In the genomic region with DNA sequence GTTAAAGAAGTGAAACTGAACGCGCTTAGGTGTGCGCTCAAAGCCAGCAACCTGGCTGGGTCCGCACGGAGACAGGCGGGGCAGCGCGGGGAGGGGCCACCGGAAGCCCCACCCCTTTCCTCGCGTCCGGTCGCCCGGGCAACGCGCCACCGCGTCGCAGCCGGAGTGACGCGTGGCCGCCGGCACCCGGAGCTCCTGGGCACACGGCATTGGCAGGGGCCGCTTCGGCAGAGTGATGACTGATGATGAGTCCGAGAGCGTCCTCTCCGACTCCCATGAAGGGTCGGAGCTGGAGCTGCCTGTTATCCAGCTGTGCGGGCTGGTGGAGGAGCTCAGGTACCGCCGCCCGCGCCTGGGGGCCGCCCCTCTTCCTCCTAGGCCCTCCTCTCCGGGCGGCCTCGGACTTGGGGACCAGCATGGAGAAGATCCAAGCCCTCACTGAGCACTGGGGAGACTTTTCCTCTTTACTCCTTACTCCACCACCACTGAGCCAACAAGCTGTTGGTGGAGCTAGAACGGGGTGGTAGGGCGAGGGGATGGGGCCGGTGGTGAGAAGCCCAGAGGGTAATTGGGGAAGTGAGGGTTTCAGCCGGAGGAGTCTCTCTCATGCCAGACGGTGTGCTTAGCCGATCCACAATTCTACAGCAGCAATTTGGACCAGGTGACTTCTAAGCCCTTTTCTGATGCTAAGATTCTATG, we compare ENCODE assay signal across 8 cellular contexts. TPM values are rescaled to one million over a fixed set of nuclear protein-coding genes. Genes with fewer than 3 reads are reported as not detected.
DNase-seq lines count a peak whose midpoint lies in the region; ATAC-seq and TF ChIP-seq lines count a peak whose summit lies in the region.

No MANE protein-coding gene starts in this region.

- H3K9me3 ChIP-seq in duodenal mucosa (ENCODE audit: control insufficient read depth in 1 of 2, low read length in 2 of 2) (no peaks in the 10 kb centered on the region), lung (ENCODE audit: control insufficient read depth in 2 of 2, insufficient read depth in 1 of 2, low read length in 1 of 2) (no peaks in the 10 kb centered on the region)

- ATAC-seq in HG03139 (IDR thresholded peaks at IDR 0.05; ENCODE audit: unreplicated experiment): peak; percentile 82
- peak; percentile 94 for ATAC-seq in lung (ENCODE audit: insufficient read depth, low FRiP score)

- peak overlapping the region; percentile 4 to 27 for H3K9ac ChIP-seq in duodenal mucosa (ENCODE audit: low read depth in 1 of 2, low read length in 2 of 2)

- H3K27ac ChIP-seq in duodenal mucosa (ENCODE audit: low read depth, low read length): no peak overlapping the region
- peak overlapping the region in 1 of 2 donors; percentile 34 for H3K27ac ChIP-seq in lung (ENCODE audit: low read depth in 1 of 2, low read length in 1 of 2)

- in situ Hi-C loops in GM18951 (cut with MboI; ENCODE audit: low sequenced_read_pairs, unreplicated experiment): no loop called here

- DNase-seq in Ammon's horn (ENCODE audit: low spot score): peak; percentile 86
- DNase-seq in NCI-H510A (lab: John Stamatoyannopoulos, UW): peak; percentile 42
- peak; percentile 67 to 70 for DNase-seq in activated CD4-positive, alpha-beta T cell treated with anti-CD3 and anti-CD28 coated beads, Interleukin-2, amount 50 U/mL, for 24 hours (ENCODE audit: low read depth in 1 of 2, low spot score in 1 of 2)
- peak; percentile 71 for DNase-seq in lung (ENCODE audit: low spot score)
- DNase-seq in stimulated activated CD4-positive, alpha-beta T cell treated with anti-CD3 and anti-CD28 coated beads, TNF-alpha, amount 100 ng/mL, for 1 hour (ENCODE audit: low read depth in 3 of 3, low spot score in 1 of 3): peak; percentile 45 to 80 (median 74)

- 1% methylated on average over 46 to 47 of the region's 47 CpGs for WGBS in lung, 2 donors

- TF ChIP-seq CTCF in lung (IDR thresholded peaks at IDR 0.05; ENCODE audit: control extremely low read depth, extremely low read depth): no peak

- H3K4me3 ChIP-seq in duodenal mucosa (ENCODE audit: low read depth in 1 of 2, low read length in 2 of 2) (peak overlapping the region; percentile 73 to 81), lung (peak overlapping the region; percentile 73)

- H3K27me3 ChIP-seq in duodenal mucosa (ENCODE audit: control insufficient read depth in 1 of 2, insufficient read depth in 2 of 2, low read length in 2 of 2): peaks cover 0 to 4% of the 10 kb centered on the region in 2 donors
- no peaks in the 10 kb centered on the region for H3K27me3 ChIP-seq in lung (ENCODE audit: control insufficient read depth, insufficient read depth)

- H3K36me3 ChIP-seq in duodenal mucosa (ENCODE audit: control insufficient read depth in 1 of 2, insufficient read depth in 2 of 2, low read length in 2 of 2) (no peaks in the 10 kb centered on the region), lung (ENCODE audit: control insufficient read depth in 2 of 2, insufficient read depth in 2 of 2, low read length in 2 of 2) (no peaks in the 10 kb centered on the region)

- TF ChIP-seq POLR2A in GM18951 (IDR thresholded peaks at IDR 0.05; ENCODE audit: extremely low read depth, insufficient read depth, insufficient read length): peak; percentile 63

- H3K4me1 ChIP-seq in duodenal mucosa (ENCODE audit: control insufficient read depth in 1 of 2, insufficient read depth in 2 of 2, low read length in 2 of 2) (peaks cover 0 to 4% of the 10 kb centered on the region in 2 donors), lung (ENCODE audit: control insufficient read depth in 2 of 2, insufficient read depth in 2 of 2, low read length in 2 of 2) (no peaks in the 10 kb centered on the region)

RNA-seq across cellular contexts. Expression of gene PRSS54, which starts 44.9 kb away (rescaled TPM):
- total RNA-seq in lung: not detected
- under 1 TPM in 1 of 2 donors, not detected in 1; 0.14 TPM for polyA plus RNA-seq in lung

RNA-seq across cellular contexts. Expression of gene CSNK2A2, which starts 52.0 kb away (rescaled TPM):
- 10 to 100 TPM; 52.6 to 74.7 TPM for total RNA-seq in lung
- polyA plus RNA-seq in lung: 10 to 100 TPM; 18.6 to 29.3 TPM
